In genomic region chr4:150713251-150713650, GRCh38 we compare ENCODE assay signal across 3 cellular contexts.
"Had no signal": no experiment of that assay in that cellular context is flagged by ENCODE, and none has a peak within 500 bp of the region (broad histone marks: within the 10 kb centered on the region; RNA-seq: fewer than 3 reads in every experiment).

No MANE protein-coding gene starts in this region.

- DNase-seq: GDM1, GF-D8 had no signal

- H3K4me3 ChIP-seq: GM12878 had no signal
